Comparison of ENCODE assay signal across 13 cellular contexts in genomic region chr13:103517066-103517767, GRCh38.
DNase-seq lines count a peak whose midpoint lies in the region; ATAC-seq, FAIRE-seq and TF ChIP-seq lines count a peak whose summit lies in the region.
"Had no signal": no experiment of that assay in that cellular context is flagged by ENCODE, and none has a peak within 500 bp of the region (broad histone marks: within the 10 kb centered on the region; RNA-seq: fewer than 3 reads in every experiment).

No MANE protein-coding gene starts in this region.

- FAIRE-seq in GM18507 (lab: Jason Lieb, UNC) = peak; percentile 95
- FAIRE-seq: endothelial cell of umbilical vein, K562 had no signal

- peaks cover 10% of the 10 kb centered on the region for H3K4me1 ChIP-seq in OCI-LY3 (ENCODE audit: low read length)
- no peaks in the 10 kb centered on the region for H3K4me1 ChIP-seq in right atrium auricular region
- H3K4me1 ChIP-seq: prostate gland had no signal

- ATAC-seq in GM21390 (IDR thresholded peaks at IDR 0.05; ENCODE audit: unreplicated experiment) (peak; percentile 89), HG03135 (IDR thresholded peaks at IDR 0.05; ENCODE audit: unreplicated experiment) (peak; percentile 91)
- ATAC-seq: K562, Panc1 had no signal

- H3K27ac Mint-ChIP-seq in osteocyte (ENCODE audit: unreplicated experiment) = no peak overlapping the region

- H3K4me3 Mint-ChIP-seq in osteocyte (ENCODE audit: unreplicated experiment) = no peak overlapping the region

- H3K27me3 ChIP-seq in OCI-LY3 (ENCODE audit: low read depth, low read length) = no peaks in the 10 kb centered on the region
- no peaks in the 10 kb centered on the region for H3K27me3 ChIP-seq in right atrium auricular region

- no peak overlapping the region for H3K9ac ChIP-seq in OCI-LY3 (ENCODE audit: low read length)

- no peaks in the 10 kb centered on the region for H3K36me3 Mint-ChIP-seq in osteocyte (ENCODE audit: unreplicated experiment)

- H3K36me3 ChIP-seq in OCI-LY3 (replicated peaks; ENCODE audit: low read depth, low read length) (no peaks in the 10 kb centered on the region), right atrium auricular region (no peaks in the 10 kb centered on the region)
- H3K36me3 ChIP-seq: prostate gland had no signal

- H2AFZ ChIP-seq in OCI-LY3 (ENCODE audit: low read depth, low read length) = 0 out of 2 replicates have a peak overlapping the region, but pooled peaks have one; percentile 22

- H3K27ac ChIP-seq in OCI-LY3 (ENCODE audit: low read length) (no peak overlapping the region), right atrium auricular region (no peak overlapping the region)
- H3K27ac ChIP-seq: C4-2B, prostate gland had no signal

- no peak for TF ChIP-seq CTCF in OCI-LY3 (IDR thresholded peaks at IDR 0.05; ENCODE audit: low read depth, low read length)
- TF ChIP-seq CTCF in osteocyte (IDR thresholded peaks at IDR 0.05) = no peak
- TF ChIP-seq CTCF in right atrium auricular region (IDR thresholded peaks at IDR 0.05) = no peak

- no peaks in the 10 kb centered on the region for H3K79me2 ChIP-seq in OCI-LY3 (ENCODE audit: low read length)

- no peaks in the 10 kb centered on the region for H4K20me1 ChIP-seq in OCI-LY3 (ENCODE audit: insufficient read depth, low read length)

- H3K4me3 ChIP-seq in OCI-LY3 (ENCODE audit: low read length) = no peak overlapping the region
- no peak overlapping the region for H3K4me3 ChIP-seq in right atrium auricular region
- H3K4me3 ChIP-seq: K562, prostate gland had no signal

- DNase-seq in GM18507 (ENCODE audit: extremely low spot score, insufficient read length, low read depth) (peak; percentile 14), GM19240 (ENCODE audit: insufficient read length, low spot score) (no peak), osteocyte (ENCODE audit: extremely low spot score, unreplicated experiment) (no peak), Ammon's horn (ENCODE audit: low spot score) (no peak), right atrium auricular region (ENCODE audit: low spot score) (no peak)

- H3K4me2 ChIP-seq in OCI-LY3 (ENCODE audit: low read length) = 0 out of 2 replicates have a peak overlapping the region, but pooled peaks have one; percentile 18

- no peaks in the 10 kb centered on the region for H3K27me3 Mint-ChIP-seq in osteocyte (ENCODE audit: unreplicated experiment)

- no peaks in the 10 kb centered on the region for H3K9me3 Mint-ChIP-seq in osteocyte (ENCODE audit: unreplicated experiment)

- no peaks in the 10 kb centered on the region for H3K4me1 Mint-ChIP-seq in osteocyte (ENCODE audit: unreplicated experiment)

- H3K9me3 ChIP-seq in OCI-LY3 (ENCODE audit: insufficient read depth, low read length) (no peaks in the 10 kb centered on the region), right atrium auricular region (no peaks in the 10 kb centered on the region)
- H3K9me3 ChIP-seq: prostate gland had no signal
